ENCODE assay signal across 1 cellular context in the genomic region with DNA sequence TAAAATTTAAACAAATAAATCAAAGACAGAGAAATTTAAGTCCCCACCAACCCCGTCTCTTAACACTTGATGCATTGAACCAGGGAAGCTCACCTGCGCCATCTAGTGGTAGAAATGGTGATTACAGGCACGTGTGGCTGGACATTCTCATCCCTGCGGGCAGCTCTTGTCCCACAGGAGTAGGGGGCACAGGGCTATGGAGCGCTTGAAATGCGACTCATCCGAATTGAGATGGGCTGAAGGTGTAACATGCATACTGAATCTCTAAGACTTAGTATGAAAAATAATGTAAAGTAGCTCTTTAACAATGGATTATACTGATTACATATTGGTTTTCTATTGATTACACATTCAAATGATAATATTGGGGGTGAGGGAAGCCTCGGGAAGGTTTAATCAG.
TF ChIP-seq lines count a peak whose summit lies in the region.

No MANE protein-coding gene starts in this region.

TF ChIP-seq in GM12878, 131 proteins besides CTCF, POLR2A, EP300 and RAD21 (continued from another document):
- TF ChIP-seq, protein P1, sequence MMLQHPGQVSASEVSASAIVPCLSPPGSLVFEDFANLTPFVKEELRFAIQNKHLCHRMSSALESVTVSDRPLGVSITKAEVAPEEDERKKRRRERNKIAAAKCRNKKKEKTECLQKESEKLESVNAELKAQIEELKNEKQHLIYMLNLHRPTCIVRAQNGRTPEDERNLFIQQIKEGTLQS (IDR thresholded peaks at IDR 0.05; ENCODE audit: borderline replicate concordance, extremely low read depth, low read depth, low read length), result peak; percentile 43; the same call in 1 of the 2 replicates
- TF ChIP-seq, protein P2, sequence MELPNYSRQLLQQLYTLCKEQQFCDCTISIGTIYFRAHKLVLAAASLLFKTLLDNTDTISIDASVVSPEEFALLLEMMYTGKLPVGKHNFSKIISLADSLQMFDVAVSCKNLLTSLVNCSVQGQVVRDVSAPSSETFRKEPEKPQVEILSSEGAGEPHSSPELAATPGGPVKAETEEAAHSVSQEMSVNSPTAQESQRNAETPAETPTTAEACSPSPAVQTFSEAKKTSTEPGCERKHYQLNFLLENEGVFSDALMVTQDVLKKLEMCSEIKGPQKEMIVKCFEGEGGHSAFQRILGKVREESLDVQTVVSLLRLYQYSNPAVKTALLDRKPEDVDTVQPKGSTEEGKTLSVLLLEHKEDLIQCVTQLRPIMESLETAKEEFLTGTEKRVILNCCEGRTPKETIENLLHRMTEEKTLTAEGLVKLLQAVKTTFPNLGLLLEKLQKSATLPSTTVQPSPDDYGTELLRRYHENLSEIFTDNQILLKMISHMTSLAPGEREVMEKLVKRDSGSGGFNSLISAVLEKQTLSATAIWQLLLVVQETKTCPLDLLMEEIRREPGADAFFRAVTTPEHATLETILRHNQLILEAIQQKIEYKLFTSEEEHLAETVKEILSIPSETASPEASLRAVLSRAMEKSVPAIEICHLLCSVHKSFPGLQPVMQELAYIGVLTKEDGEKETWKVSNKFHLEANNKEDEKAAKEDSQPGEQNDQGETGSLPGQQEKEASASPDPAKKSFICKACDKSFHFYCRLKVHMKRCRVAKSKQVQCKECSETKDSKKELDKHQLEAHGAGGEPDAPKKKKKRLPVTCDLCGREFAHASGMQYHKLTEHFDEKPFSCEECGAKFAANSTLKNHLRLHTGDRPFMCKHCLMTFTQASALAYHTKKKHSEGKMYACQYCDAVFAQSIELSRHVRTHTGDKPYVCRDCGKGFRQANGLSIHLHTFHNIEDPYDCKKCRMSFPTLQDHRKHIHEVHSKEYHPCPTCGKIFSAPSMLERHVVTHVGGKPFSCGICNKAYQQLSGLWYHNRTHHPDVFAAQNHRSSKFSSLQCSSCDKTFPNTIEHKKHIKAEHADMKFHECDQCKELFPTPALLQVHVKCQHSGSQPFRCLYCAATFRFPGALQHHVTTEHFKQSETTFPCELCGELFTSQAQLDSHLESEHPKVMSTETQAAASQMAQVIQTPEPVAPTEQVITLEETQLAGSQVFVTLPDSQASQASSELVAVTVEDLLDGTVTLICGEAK (IDR thresholded peaks at IDR 0.05; ENCODE audit: borderline replicate concordance), result no peak
- TF ChIP-seq RELA (IDR thresholded peaks at IDR 0.05; ENCODE audit: borderline replicate concordance, partially characterized antibody) (no peak), KLF5 (IDR thresholded peaks at IDR 0.05; ENCODE audit: partially characterized antibody) (no peak), TCF12 (IDR thresholded peaks at IDR 0.05; ENCODE audit: low read depth, low read length) (no peak), CREB1 (IDR thresholded peaks at IDR 0.05; ENCODE audit: low read depth) (no peak)
- TF ChIP-seq, protein P3, sequence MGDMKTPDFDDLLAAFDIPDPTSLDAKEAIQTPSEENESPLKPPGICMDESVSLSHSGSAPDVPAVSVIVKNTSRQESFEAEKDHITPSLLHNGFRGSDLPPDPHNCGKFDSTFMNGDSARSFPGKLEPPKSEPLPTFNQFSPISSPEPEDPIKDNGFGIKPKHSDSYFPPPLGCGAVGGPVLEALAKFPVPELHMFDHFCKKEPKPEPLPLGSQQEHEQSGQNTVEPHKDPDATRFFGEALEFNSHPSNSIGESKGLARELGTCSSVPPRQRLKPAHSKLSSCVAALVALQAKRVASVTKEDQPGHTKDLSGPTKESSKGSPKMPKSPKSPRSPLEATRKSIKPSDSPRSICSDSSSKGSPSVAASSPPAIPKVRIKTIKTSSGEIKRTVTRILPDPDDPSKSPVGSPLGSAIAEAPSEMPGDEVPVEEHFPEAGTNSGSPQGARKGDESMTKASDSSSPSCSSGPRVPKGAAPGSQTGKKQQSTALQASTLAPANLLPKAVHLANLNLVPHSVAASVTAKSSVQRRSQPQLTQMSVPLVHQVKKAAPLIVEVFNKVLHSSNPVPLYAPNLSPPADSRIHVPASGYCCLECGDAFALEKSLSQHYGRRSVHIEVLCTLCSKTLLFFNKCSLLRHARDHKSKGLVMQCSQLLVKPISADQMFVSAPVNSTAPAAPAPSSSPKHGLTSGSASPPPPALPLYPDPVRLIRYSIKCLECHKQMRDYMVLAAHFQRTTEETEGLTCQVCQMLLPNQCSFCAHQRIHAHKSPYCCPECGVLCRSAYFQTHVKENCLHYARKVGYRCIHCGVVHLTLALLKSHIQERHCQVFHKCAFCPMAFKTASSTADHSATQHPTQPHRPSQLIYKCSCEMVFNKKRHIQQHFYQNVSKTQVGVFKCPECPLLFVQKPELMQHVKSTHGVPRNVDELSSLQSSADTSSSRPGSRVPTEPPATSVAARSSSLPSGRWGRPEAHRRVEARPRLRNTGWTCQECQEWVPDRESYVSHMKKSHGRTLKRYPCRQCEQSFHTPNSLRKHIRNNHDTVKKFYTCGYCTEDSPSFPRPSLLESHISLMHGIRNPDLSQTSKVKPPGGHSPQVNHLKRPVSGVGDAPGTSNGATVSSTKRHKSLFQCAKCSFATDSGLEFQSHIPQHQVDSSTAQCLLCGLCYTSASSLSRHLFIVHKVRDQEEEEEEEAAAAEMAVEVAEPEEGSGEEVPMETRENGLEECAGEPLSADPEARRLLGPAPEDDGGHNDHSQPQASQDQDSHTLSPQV (IDR thresholded peaks at IDR 0.05), result no peak
- TF ChIP-seq, protein P4, sequence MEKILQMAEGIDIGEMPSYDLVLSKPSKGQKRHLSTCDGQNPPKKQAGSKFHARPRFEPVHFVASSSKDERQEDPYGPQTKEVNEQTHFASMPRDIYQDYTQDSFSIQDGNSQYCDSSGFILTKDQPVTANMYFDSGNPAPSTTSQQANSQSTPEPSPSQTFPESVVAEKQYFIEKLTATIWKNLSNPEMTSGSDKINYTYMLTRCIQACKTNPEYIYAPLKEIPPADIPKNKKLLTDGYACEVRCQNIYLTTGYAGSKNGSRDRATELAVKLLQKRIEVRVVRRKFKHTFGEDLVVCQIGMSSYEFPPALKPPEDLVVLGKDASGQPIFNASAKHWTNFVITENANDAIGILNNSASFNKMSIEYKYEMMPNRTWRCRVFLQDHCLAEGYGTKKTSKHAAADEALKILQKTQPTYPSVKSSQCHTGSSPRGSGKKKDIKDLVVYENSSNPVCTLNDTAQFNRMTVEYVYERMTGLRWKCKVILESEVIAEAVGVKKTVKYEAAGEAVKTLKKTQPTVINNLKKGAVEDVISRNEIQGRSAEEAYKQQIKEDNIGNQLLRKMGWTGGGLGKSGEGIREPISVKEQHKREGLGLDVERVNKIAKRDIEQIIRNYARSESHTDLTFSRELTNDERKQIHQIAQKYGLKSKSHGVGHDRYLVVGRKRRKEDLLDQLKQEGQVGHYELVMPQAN (conservative IDR thresholded peaks at IDR 0.05), result no peak
